18 cellular contexts compared by ENCODE assay signal in the genomic region with DNA sequence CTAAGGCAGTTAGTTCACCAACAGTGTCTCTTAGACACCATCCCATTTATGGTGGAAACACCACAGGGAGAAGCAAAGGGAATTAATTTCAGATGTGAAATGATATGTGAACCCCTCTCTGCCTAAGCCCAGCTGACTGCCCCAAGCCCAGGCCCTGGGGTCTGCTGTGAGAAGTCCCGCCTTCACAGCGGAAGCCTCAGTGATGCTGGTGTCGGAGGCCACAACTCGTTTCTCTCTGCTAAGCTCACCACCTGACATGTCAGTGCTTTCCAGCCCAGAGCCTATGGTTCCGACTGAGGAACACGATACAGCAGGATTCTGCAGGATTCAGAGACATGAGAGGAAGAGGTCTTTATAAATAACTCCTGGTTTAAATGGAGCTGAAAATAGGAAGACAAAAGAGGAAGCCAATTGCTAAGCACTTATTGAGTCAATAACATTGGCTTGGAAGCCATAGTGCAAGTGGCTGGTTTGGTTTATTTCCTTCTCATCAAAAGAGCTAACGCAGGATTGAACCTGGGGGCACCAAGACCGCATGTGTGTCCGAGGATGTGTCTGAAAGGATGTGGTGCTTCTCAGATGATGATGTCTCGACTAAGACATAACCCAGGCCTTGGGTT. TPM values are rescaled to one million over a fixed set of nuclear protein-coding genes. Genes with fewer than 3 reads are reported as not detected.
"Had no signal": no experiment of that assay in that cellular context is flagged by ENCODE, and none has a peak within 500 bp of the region (broad histone marks: within the 10 kb centered on the region; RNA-seq: fewer than 3 reads in every experiment).

No MANE protein-coding gene starts in this region.

- H3K27ac Mint-ChIP-seq: activated naive CD4-positive, alpha-beta T cell treated with anti-CD3 and anti-CD28 coated beads for 36 hours; activated naive CD8-positive, alpha-beta T cell treated with anti-CD3 and anti-CD28 coated beads, Interleukin-2, amount 50 U/mL, for 24 hours; activated T-helper 17 cell treated with anti-CD3 and anti-CD28 coated beads, Interleukin-2, amount 50 U/mL, for 72 hours had no signal

- H3K27ac ChIP-seq: esophagus squamous epithelium, left lung, ovary, sigmoid colon, thoracic aorta had no signal

- H3K4me3 Mint-ChIP-seq: activated naive CD4-positive, alpha-beta T cell treated with anti-CD3 and anti-CD28 coated beads for 36 hours; activated naive CD8-positive, alpha-beta T cell treated with anti-CD3 and anti-CD28 coated beads, Interleukin-2, amount 50 U/mL, for 24 hours; activated T-helper 17 cell treated with anti-CD3 and anti-CD28 coated beads, Interleukin-2, amount 50 U/mL, for 72 hours had no signal

- H3K9me3 Mint-ChIP-seq: activated naive CD4-positive, alpha-beta T cell treated with anti-CD3 and anti-CD28 coated beads for 36 hours; activated naive CD8-positive, alpha-beta T cell treated with anti-CD3 and anti-CD28 coated beads, Interleukin-2, amount 50 U/mL, for 24 hours; activated T-helper 17 cell treated with anti-CD3 and anti-CD28 coated beads, Interleukin-2, amount 50 U/mL, for 72 hours had no signal

- H3K4me1 ChIP-seq: esophagus squamous epithelium, left lung, sigmoid colon had no signal

- DNase-seq: activated naive CD4-positive, alpha-beta T cell treated with anti-CD3 and anti-CD28 coated beads for 36 hours; activated naive CD8-positive, alpha-beta T cell treated with anti-CD3 and anti-CD28 coated beads, Interleukin-2, amount 50 U/mL, for 24 hours; aorta; cerebellar nuclear complex; effector CD8-positive, alpha-beta T cell; esophagus squamous epithelium; hippocampal formation; kidney; left lung; mammary epithelial cell; ovary; sigmoid colon; stimulated activated CD4-positive, alpha-beta T cell treated with anti-CD3 and anti-CD28 coated beads, Interleukin-1b, Interleukin-23, amount 100 ng/mL, for 48 hours had no signal

- H3K9me3 ChIP-seq: esophagus squamous epithelium, left lung, ovary, sigmoid colon, thoracic aorta had no signal

- H3K27me3 Mint-ChIP-seq: activated naive CD8-positive, alpha-beta T cell treated with anti-CD3 and anti-CD28 coated beads, Interleukin-2, amount 50 U/mL, for 24 hours had no signal

- H3K36me3 ChIP-seq: esophagus squamous epithelium, left lung, ovary, sigmoid colon, thoracic aorta had no signal

- H3K4me1 Mint-ChIP-seq: activated naive CD8-positive, alpha-beta T cell treated with anti-CD3 and anti-CD28 coated beads, Interleukin-2, amount 50 U/mL, for 24 hours; activated T-helper 17 cell treated with anti-CD3 and anti-CD28 coated beads, Interleukin-2, amount 50 U/mL, for 72 hours had no signal

- H3K4me3 ChIP-seq: esophagus squamous epithelium, left lung, ovary, sigmoid colon, thoracic aorta had no signal

RNA-seq across cellular contexts. Expression of a gene that starts 21.9 kb away (rescaled TPM):
- total RNA-seq: activated CD8-positive, alpha-beta memory T cell treated with anti-CD3 and anti-CD28 coated beads for 36 hours; activated T-helper 17 cell treated with anti-CD3 and anti-CD28 coated beads, Interleukin-2, amount 50 U/mL, for 72 hours; endothelial cell of umbilical vein; fibroblast of villous mesenchyme; mammary epithelial cell had no signal
- polyA plus RNA-seq: aorta, endothelial cell of umbilical vein, mammary epithelial cell had no signal
